In the genomic region with DNA sequence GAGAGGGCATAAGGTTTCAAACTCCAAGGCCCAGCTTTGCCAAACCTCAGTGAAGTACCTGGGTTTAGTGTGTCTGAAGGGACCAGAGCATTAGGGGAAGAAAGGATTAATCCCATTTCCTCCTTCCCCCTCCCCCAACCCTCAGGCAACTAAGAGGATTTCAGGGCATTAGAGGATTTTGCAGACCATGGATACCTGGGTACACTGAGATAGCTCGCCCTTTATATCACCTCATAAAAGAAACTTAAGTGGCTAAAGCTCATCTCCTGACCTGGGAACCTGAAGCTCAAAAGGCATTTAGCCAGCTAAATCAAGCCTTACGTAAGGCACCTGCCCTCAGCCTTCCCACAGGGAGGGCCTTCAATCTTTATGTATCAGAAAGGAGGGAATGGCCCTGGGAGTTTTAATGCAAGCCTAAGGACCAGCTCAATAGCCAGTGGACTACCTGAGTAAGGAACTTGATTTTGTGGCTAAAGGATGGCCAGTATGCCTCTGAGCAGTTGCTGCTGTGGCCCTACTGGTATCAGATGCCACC, we compare ENCODE assay signal across 19 cellular contexts.
"Had no signal": no experiment of that assay in that cellular context is flagged by ENCODE, and none has a peak within 500 bp of the region (broad histone marks: within the 10 kb centered on the region; RNA-seq: fewer than 3 reads in every experiment).

No MANE protein-coding gene starts in this region.

- H3K4me3 ChIP-seq: colonic mucosa, mucosa of descending colon, spleen, tibial nerve had no signal

- H3K27me3 ChIP-seq: colonic mucosa, spleen, tibial nerve had no signal

- H3K9me3 ChIP-seq: colonic mucosa had no signal

- H3K27ac ChIP-seq: colonic mucosa, foreskin keratinocyte, spleen, tibial nerve had no signal

- ATAC-seq: foreskin keratinocyte; left cardiac atrium; left ventricle myocardium superior; mucosa of descending colon; naive thymus-derived CD8-positive, alpha-beta T cell; sciatic nerve; stimulated activated memory B cell treated with anti-CD40 and anti-IgM and Interleukin-4, amounts not matched to agents 10 μg/mL and 1 μg/mL and 100 μg/mL, for 72 hours had no signal

- H3K4me1 ChIP-seq: colonic mucosa, foreskin keratinocyte, spleen, tibial nerve had no signal

- DNase-seq: colonic mucosa; effector CD4-positive, alpha-beta T cell; endodermal cell; erythroblast; foreskin keratinocyte; immature natural killer cell; kidney; left cardiac atrium; left ventricle myocardium superior; mucosa of descending colon; naive thymus-derived CD8-positive, alpha-beta T cell; posterior cingulate gyrus; spleen; stimulated activated CD4-positive, alpha-beta T cell treated with anti-CD3 and anti-CD28 coated beads, Interleukin-15, amount 100 ng/mL, for 24 hours; stimulated activated CD4-positive, alpha-beta T cell treated with anti-CD3 and anti-CD28 coated beads, Interleukin-1b, Interleukin-23, amount 100 ng/mL, for 48 hours; stimulated activated CD4-positive, alpha-beta T cell treated with anti-CD3 and anti-CD28 coated beads, Interleukin-4, amount 100 ng/mL, for 24 hours had no signal

- H3K36me3 ChIP-seq: colonic mucosa had no signal
